Comparison of ENCODE assay signal across 8 cellular contexts in genomic region chr2:180980943-180981898, GRCh38.
DNase-seq lines count a peak whose midpoint lies in the region; ATAC-seq, FAIRE-seq and TF ChIP-seq lines count a peak whose summit lies in the region.

No MANE protein-coding gene starts in this region.

- H3K4me1 ChIP-seq in iPS DF 6.9 (ENCODE audit: control insufficient read depth, insufficient read depth, low read length): no peaks in the 10 kb centered on the region

- H3K27me3 ChIP-seq in iPS DF 6.9 (ENCODE audit: control insufficient read depth, insufficient read depth, low read length): no peaks in the 10 kb centered on the region

- FAIRE-seq in RCC 7860 (lab: Jason Lieb, UNC) (no peak), HTR-8/SVneo (lab: Jason Lieb, UNC) (no peak)

- TF ChIP-seq CTCF in astrocyte of the cerebellum (IDR thresholded peaks at IDR 0.05; ENCODE audit: low read depth, low read length, missing control alignments): no peak
- no peak for TF ChIP-seq CTCF in retinal pigment epithelial cell (conservative IDR thresholded peaks at IDR 0.05; ENCODE audit: low read depth, low read length)

- no CpG with 5 or more reads among the region's 81 CpGs for WGBS in iPS DF 6.9 (ENCODE audit: insufficient coverage, insufficient read length)

- no peak overlapping the region for H3K27ac ChIP-seq in iPS DF 6.9 (ENCODE audit: low read length)

- in situ Hi-C loops in astrocyte of the cerebellum (cut with HindIII; ENCODE audit: low sequenced_read_pairs): loop anchor here (5.0 kb wide), 1 partner anchor 91 kb away; no protein-coding TSS in a partner anchor

- DNase-seq in DMS53 (lab: John Stamatoyannopoulos, UW): peak; percentile 88
- no peak for DNase-seq in DMS53 treated with DMSO at 0.1 percent for 48 hours (lab: John Stamatoyannopoulos, UW; ENCODE audit: unreplicated experiment)
- DNase-seq in RCC 7860 (ENCODE audit: low spot score): peak; percentile 3
- DNase-seq in astrocyte of the cerebellum (ENCODE audit: low read depth): no peak
- DNase-seq in iPS DF 6.9 (ENCODE audit: low read depth, low spot score): no peak
- no peak for DNase-seq in retinal pigment epithelial cell (ENCODE audit: low read depth)
- DNase-seq in HTR-8/SVneo (ENCODE audit: insufficient read length, low spot score): no peak

- no peaks in the 10 kb centered on the region for H3K9me3 ChIP-seq in iPS DF 6.9 (ENCODE audit: control insufficient read depth, insufficient read depth, low read length)

- peak; percentile 19 for ATAC-seq in HG02798 (IDR thresholded peaks at IDR 0.05; ENCODE audit: poor library complexity, unreplicated experiment)

- H3K4me3 ChIP-seq in astrocyte of the cerebellum (ENCODE audit: low read depth, low read length) (peak overlapping the region; percentile 78), iPS DF 6.9 (ENCODE audit: low read length) (peak overlapping the region; percentile 88), retinal pigment epithelial cell (ENCODE audit: low read length) (peak overlapping the region; percentile 84)

- H3K36me3 ChIP-seq in iPS DF 6.9 (ENCODE audit: control insufficient read depth, insufficient read depth, low read length): no peaks in the 10 kb centered on the region

Comparison
In these comparisons a context has a peak if more than half of its experiments do, and no peak if none do; other contexts are left out.
1. DNase-seq: peak in DMS53 (single experiment) and RCC 7860 (single experiment); none in DMS53 treated with DMSO at 0.1 percent for 48 hours (single experiment), astrocyte of the cerebellum (single experiment), iPS DF 6.9 (single experiment), retinal pigment epithelial cell (single experiment) and HTR-8/SVneo (single experiment).
2. Peak in every context shown above with its lines, with median percentiles within 50 percentile points of each other: H3K4me3 ChIP-seq.